Comparison of ENCODE assay signal across 9 cellular contexts in the genomic region with DNA sequence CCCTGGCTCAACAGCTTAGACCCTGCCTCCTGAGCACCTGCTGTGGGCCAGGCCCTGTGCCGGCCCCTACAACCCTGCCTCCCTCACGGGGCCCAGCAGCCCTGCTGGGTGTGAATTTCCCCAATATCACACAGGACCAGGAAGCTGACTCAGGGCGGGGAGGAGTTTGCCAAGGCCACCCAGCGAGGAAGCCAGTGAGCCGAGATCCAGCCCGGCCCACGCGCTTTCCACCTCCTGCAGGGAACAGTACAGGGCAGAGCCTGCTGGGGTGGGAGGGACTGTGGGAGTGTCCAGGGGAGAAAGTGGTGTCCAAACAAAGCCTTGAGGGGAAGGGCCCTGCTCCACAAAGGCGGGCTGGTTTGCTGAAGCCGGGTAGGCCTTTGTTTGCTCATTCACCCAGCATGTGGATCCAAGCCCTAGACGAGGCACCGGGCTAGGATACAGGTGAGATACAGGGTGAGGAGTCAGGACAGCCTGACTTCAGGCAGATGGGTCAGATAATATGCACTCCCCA. TPM values are rescaled to one million over a fixed set of nuclear protein-coding genes. Genes with fewer than 3 reads are reported as not detected.
A peak's percentile ranks its signal among the peaks of the same experiment; 100 is the strongest.
DNase-seq lines count a peak whose midpoint lies in the region; ATAC-seq and TF ChIP-seq lines count a peak whose summit lies in the region.
"Had no signal": no experiment of that assay in that cellular context is flagged by ENCODE, and none has a peak within 500 bp of the region (broad histone marks: within the 10 kb centered on the region; RNA-seq: fewer than 3 reads in every experiment).

No MANE protein-coding gene starts in this region.

- TF ChIP-seq POLR2A in vagina (IDR thresholded peaks at IDR 0.05) = peak in 1 of 2 donors; percentile 8

- no peak overlapping the region for H3K27ac Mint-ChIP-seq in activated T-helper 17 cell treated with anti-CD3 and anti-CD28 coated beads, Interleukin-2, amount 50 U/mL, for 72 hours
- H3K27ac Mint-ChIP-seq: B cell had no signal

- H3K27ac ChIP-seq in esophagus (ENCODE audit: low read depth in 2 of 2, low read length in 1 of 2) (peak overlapping the region; percentile 83 to 84), mucosa of rectum (ENCODE audit: low read depth in 2 of 2, low read length in 2 of 2) (peak overlapping the region; percentile 67 to 73), vagina (peak overlapping the region; percentile 14)

- peak overlapping the region in 1 of 2 donors; percentile 29 for H3K9ac ChIP-seq in mucosa of rectum (ENCODE audit: low read depth in 1 of 2, low read length in 2 of 2)

- DNase-seq in NCI-H1417 (lab: John Stamatoyannopoulos, UW) (peak in 2 of 3 experiments; percentile 43 to 61), NCI-H1417 treated with DMSO at 0.1 percent for 48 hours (lab: John Stamatoyannopoulos, UW) (no peak), RPMI8226 (peak; percentile 25), vagina (ENCODE audit: extremely low spot score in 2 of 2) (peak in 1 of 2 donors; percentile 93), NCI-H82 (lab: John Stamatoyannopoulos, UW) (no peak)

- H3K27me3 Mint-ChIP-seq in activated T-helper 17 cell treated with anti-CD3 and anti-CD28 coated beads, Interleukin-2, amount 50 U/mL, for 72 hours = peaks cover 9% of the 10 kb centered on the region

- no peak for TF ChIP-seq CTCF in vagina (IDR thresholded peaks at IDR 0.05)

- H3K4me3 Mint-ChIP-seq in activated T-helper 17 cell treated with anti-CD3 and anti-CD28 coated beads, Interleukin-2, amount 50 U/mL, for 72 hours = no peak overlapping the region
- H3K4me3 Mint-ChIP-seq: B cell had no signal

- peaks cover 7 to 26% of the 10 kb centered on the region in 2 donors for H3K4me1 ChIP-seq in esophagus (ENCODE audit: control insufficient read depth in 2 of 2, insufficient read depth in 2 of 2, low read length in 1 of 2)
- H3K4me1 ChIP-seq in mucosa of rectum (ENCODE audit: control insufficient read depth in 2 of 2, insufficient read depth in 2 of 2, low read length in 2 of 2) = peaks cover 10 to 20% of the 10 kb centered on the region in 2 donors
- peaks cover 47% of the 10 kb centered on the region for H3K4me1 ChIP-seq in vagina

- no peaks in the 10 kb centered on the region for H3K9me3 Mint-ChIP-seq in activated T-helper 17 cell treated with anti-CD3 and anti-CD28 coated beads, Interleukin-2, amount 50 U/mL, for 72 hours

- 21 to 22% methylated on average over 12 of the region's 12 CpGs for WGBS in esophagus, 2 donors

- H3K27me3 ChIP-seq in esophagus (ENCODE audit: control insufficient read depth in 1 of 2, insufficient read depth in 2 of 2, low read length in 2 of 2) (no peaks in the 10 kb centered on the region), mucosa of rectum (ENCODE audit: control insufficient read depth in 2 of 2, insufficient read depth in 2 of 2, low read length in 2 of 2) (no peaks in the 10 kb centered on the region), vagina (no peaks in the 10 kb centered on the region)

- ATAC-seq in activated T-helper 17 cell treated with anti-CD3 and anti-CD28 coated beads, Interleukin-2, amount 50 U/mL, for 72 hours (replicated peaks) = no peak

- no peaks in the 10 kb centered on the region for H3K4me1 Mint-ChIP-seq in activated T-helper 17 cell treated with anti-CD3 and anti-CD28 coated beads, Interleukin-2, amount 50 U/mL, for 72 hours

- no peaks in the 10 kb centered on the region for H3K9me3 ChIP-seq in esophagus (ENCODE audit: control insufficient read depth in 2 of 2, insufficient read depth in 1 of 2, low read depth in 1 of 2, low read length in 1 of 2)
- H3K9me3 ChIP-seq in mucosa of rectum (ENCODE audit: control insufficient read depth in 2 of 2, low read length in 2 of 2) = no peaks in the 10 kb centered on the region
- no peaks in the 10 kb centered on the region for H3K9me3 ChIP-seq in vagina

- H3K36me3 ChIP-seq in esophagus (ENCODE audit: control insufficient read depth in 2 of 2, insufficient read depth in 2 of 2, low read length in 1 of 2) = no peaks in the 10 kb centered on the region
- no peaks in the 10 kb centered on the region for H3K36me3 ChIP-seq in mucosa of rectum (ENCODE audit: control insufficient read depth in 2 of 2, insufficient read depth in 2 of 2, low read length in 2 of 2)
- H3K36me3 ChIP-seq in vagina = no peaks in the 10 kb centered on the region

- intact Hi-C loops in vagina (cut with DNase I) = no loop called here

- H3K4me3 ChIP-seq in esophagus (ENCODE audit: low read depth in 1 of 2, low read length in 2 of 2) = no peak overlapping the region
- no peak overlapping the region for H3K4me3 ChIP-seq in mucosa of rectum (ENCODE audit: low read length in 2 of 2)
- no peak overlapping the region for H3K4me3 ChIP-seq in vagina

- no peaks in the 10 kb centered on the region for H3K36me3 Mint-ChIP-seq in activated T-helper 17 cell treated with anti-CD3 and anti-CD28 coated beads, Interleukin-2, amount 50 U/mL, for 72 hours (ENCODE audit: low read depth)

RNA-seq across cellular contexts. Expression of a gene that starts 26.8 kb away (rescaled TPM):
- polyA plus RNA-seq in esophagus = 1,000 to 10,000 TPM; 1,521 to 2,885 TPM
- 2,613 TPM for total RNA-seq in vagina
- 1,000 to 10,000 TPM; 2,256 to 2,974 TPM for total RNA-seq in activated T-helper 17 cell treated with anti-CD3 and anti-CD28 coated beads, Interleukin-2, amount 50 U/mL, for 72 hours

RNA-seq across cellular contexts. Expression of a gene that starts 47.8 kb away (rescaled TPM):
- 1 to 10 TPM; 1.2 to 1.8 TPM for polyA plus RNA-seq in esophagus
- 4.7 TPM for total RNA-seq in vagina
- total RNA-seq in activated T-helper 17 cell treated with anti-CD3 and anti-CD28 coated beads, Interleukin-2, amount 50 U/mL, for 72 hours = 10 to 100 TPM in 1 of 2 donors, 1 to 10 TPM in 1; 5.2 to 11.3 TPM
- total RNA-seq: B cell had no signal

RNA-seq across cellular contexts. Expression of a gene that starts 57.2 kb away (rescaled TPM):
- polyA plus RNA-seq in esophagus = 10 to 100 TPM; 32.5 to 39.8 TPM
- total RNA-seq in vagina = 42.2 TPM
- not detected for total RNA-seq in activated T-helper 17 cell treated with anti-CD3 and anti-CD28 coated beads, Interleukin-2, amount 50 U/mL, for 72 hours

Comparison
In these comparisons a context has a peak if more than half of its experiments do, and no peak if none do; other contexts are left out.
1. DNase-seq: peak in NCI-H1417 (2 of 3) and RPMI8226 (single experiment); none in NCI-H1417 treated with DMSO at 0.1 percent for 48 hours (single experiment) and NCI-H82 (single experiment).
2. H3K27ac ChIP-seq: peak in every context shown above with its lines; median percentile 84 in esophagus; 70 in mucosa of rectum; 14 in vagina.
3. RNA of a gene that starts 57.2 kb away (total RNA-seq): 42.2 TPM in vagina (single experiment); not detected in activated T-helper 17 cell treated with anti-CD3 and anti-CD28 coated beads, Interleukin-2, amount 50 U/mL, for 72 hours; every median in the first group is over 10 times any median in the second.